Comparison of ENCODE assay signal across 24 cellular contexts in genomic region chr4:152657657-152658056, GRCh38.
"Had no signal": no experiment of that assay in that cellular context is flagged by ENCODE, and none has a peak within 500 bp of the region (broad histone marks: within the 10 kb centered on the region; RNA-seq: fewer than 3 reads in every experiment).

No MANE protein-coding gene starts in this region.

- H3K27ac ChIP-seq: dorsolateral prefrontal cortex, gastrocnemius medialis, lower lobe of right lung, parathyroid adenoma, testis, tibial artery had no signal

- H3K79me2 ChIP-seq: parathyroid adenoma had no signal

- H3K9me3 ChIP-seq: gastrocnemius medialis, testis had no signal

- DNase-seq: dorsolateral prefrontal cortex; effector CD4-positive, alpha-beta T cell; foreskin fibroblast; gastrocnemius medialis; head of caudate nucleus; left ventricle myocardium superior; lower lobe of right lung; naive B cell; stimulated activated CD4-positive, alpha-beta T cell treated with anti-CD3 and anti-CD28 coated beads, Interleukin-2, amount 100 ng/mL, for 24 hours; stimulated activated CD4-positive, alpha-beta T cell treated with anti-CD3 and anti-CD28 coated beads, Interleukin-4, amount 100 ng/mL, for 24 hours; stimulated activated naive CD8-positive, alpha-beta T cell treated with anti-CD3 and anti-CD28 coated beads, Interleukin-15, Interleukin-2, amounts not matched to agents 100 U/mL and 50 U/mL, for 24 hours; substantia nigra; testis; tibial artery had no signal

- H3K36me3 ChIP-seq: gastrocnemius medialis, lower lobe of right lung, tibial artery had no signal

- H2AFZ ChIP-seq: parathyroid adenoma had no signal

- H3K27me3 Mint-ChIP-seq: naive B cell; natural killer cell treated with Interleukin-12 subunit alpha and Interleukin-12 subunit beta and Interleukin-15 and Interleukin-18, amount 100 ng/mL, for 72 hours; progenitor cell of endocrine pancreas; type B pancreatic cell had no signal

- H3K9ac ChIP-seq: parathyroid adenoma had no signal

- H3K27ac Mint-ChIP-seq: natural killer cell treated with Interleukin-12 subunit alpha and Interleukin-12 subunit beta and Interleukin-15 and Interleukin-18, amount 100 ng/mL, for 72 hours; progenitor cell of endocrine pancreas; stimulated activated effector memory CD8-positive, alpha-beta T cell treated with anti-CD3 and anti-CD28 coated beads, Interleukin-12 subunit alpha, Interleukin-12 subunit beta, amount 100 ng/mL, for 72 hours; type B pancreatic cell had no signal

- FAIRE-seq: colon, keratinocyte had no signal

- H3K27me3 ChIP-seq: gastrocnemius medialis, testis had no signal

- ATAC-seq: esophagus mucosa; gastrocnemius medialis; left ventricle myocardium superior; lower lobe of right lung; natural killer cell treated with Interleukin-12 subunit alpha and Interleukin-12 subunit beta and Interleukin-15 and Interleukin-18, amount 100 ng/mL, for 72 hours; sciatic nerve; stimulated activated effector memory CD8-positive, alpha-beta T cell treated with anti-CD3 and anti-CD28 coated beads, Interleukin-12 subunit alpha, Interleukin-12 subunit beta, amount 100 ng/mL, for 72 hours; stimulated activated naive CD8-positive, alpha-beta T cell treated with anti-CD3 and anti-CD28 coated beads, Interleukin-15, Interleukin-2, amounts not matched to agents 100 U/mL and 50 U/mL, for 24 hours had no signal

- H3K4me3 Mint-ChIP-seq: natural killer cell treated with Interleukin-12 subunit alpha and Interleukin-12 subunit beta and Interleukin-15 and Interleukin-18, amount 100 ng/mL, for 72 hours; neural crest cell; stimulated activated effector memory CD8-positive, alpha-beta T cell treated with anti-CD3 and anti-CD28 coated beads, Interleukin-12 subunit alpha, Interleukin-12 subunit beta, amount 100 ng/mL, for 72 hours; type B pancreatic cell had no signal

- H3K4me3 ChIP-seq: dorsolateral prefrontal cortex, gastrocnemius medialis, lower lobe of right lung, testis, tibial artery had no signal

- H3K4me1 ChIP-seq: gastrocnemius medialis, parathyroid adenoma, testis, tibial artery had no signal

- H3K4me1 Mint-ChIP-seq: neural crest cell had no signal
